18 cellular contexts compared by ENCODE assay signal in genomic region chr17:82356845-82357355, GRCh38. TPM values are rescaled to one million over a fixed set of nuclear protein-coding genes. Genes with fewer than 3 reads are reported as not detected.
DNase-seq lines count a peak whose midpoint lies in the region; ATAC-seq, FAIRE-seq and TF ChIP-seq lines count a peak whose summit lies in the region.
"Had no signal": no experiment of that assay in that cellular context is flagged by ENCODE, and none has a peak within 500 bp of the region (broad histone marks: within the 10 kb centered on the region; RNA-seq: fewer than 3 reads in every experiment).

No MANE protein-coding gene starts in this region.

- no peak overlapping the region for H3K4me3 ChIP-seq in H1 (ENCODE audit: extremely low read depth in 1 of 4, insufficient read depth in 2 of 4, low read depth in 3 of 4, low read length in 4 of 4)
- H3K4me3 ChIP-seq: cardiac muscle cell had no signal

- no peak overlapping the region; the same call in 1 of the 2 replicates for H3K18ac ChIP-seq in H1 (ENCODE audit: extremely low read depth, low read length)

- H3K4me2 ChIP-seq in H1 (ENCODE audit: insufficient read depth in 1 of 2, low read depth in 2 of 2, low read length in 2 of 2) = no peak overlapping the region

- H4K8ac ChIP-seq in H1 (ENCODE audit: extremely low read depth, insufficient read depth, low read length) = peak overlapping the region; percentile 28

- H3K23me2 ChIP-seq in H1 (ENCODE audit: low read depth, low read length) = no peaks in the 10 kb centered on the region

- 65% methylated on average over 19 of the region's 20 CpGs; no CpG with 5 or more reads in 1 of the 2 experiments for WGBS in H1 (ENCODE audit: extremely low coverage in 1 of 2, insufficient coverage in 1 of 2, insufficient read length in 1 of 2, insufficient replicate concordance in 2 of 2, low coverage in 1 of 2, low lambda C conversion rate in 2 of 2, missing lambda C conversion rate in 1 of 2), 2 experiments

- H3K4ac ChIP-seq in H1 (replicated peaks; ENCODE audit: insufficient read length, low read depth, low read length) = no peak overlapping the region

- no peak for TF ChIP-seq POLR2A in H1 (IDR thresholded peaks at IDR 0.05; ENCODE audit: control extremely low read depth in 1 of 2, low read depth in 2 of 2, low read length in 2 of 2)

- POLR2A ChIA-PET in H1 (lab: Charles Lee; ENCODE audit: partially characterized antibody) = interaction anchor here (1.7 to 2.1 kb wide), 2 partner anchors 10 to 65 kb away, joined by 3 to 5 read pairs; no protein-coding TSS in a partner anchor

- no peak overlapping the region for H3K14ac ChIP-seq in H1 (ENCODE audit: insufficient read length)

- CTCF ChIA-PET in H1 (lab: Charles Lee; ENCODE audit: partially characterized antibody) = interaction anchor here (0.8 to 2.5 kb wide), 12 partner anchors 9 to 197 kb away, joined by 3 to 15 read pairs (median 3); partner anchors contain the start of gene UTS2R

- H4K20me1 ChIP-seq in H1 (replicated peaks in 1 of 2; ENCODE audit: control insufficient read depth in 1 of 2, insufficient read depth in 2 of 2, low read length in 2 of 2) = no peaks in the 10 kb centered on the region

- ATAC-seq in sciatic nerve = peak; percentile 11
- ATAC-seq: left ventricle myocardium superior had no signal

- no peak overlapping the region for H2AK5ac ChIP-seq in H1 (ENCODE audit: low read depth, low read length)

- FAIRE-seq in H1 (lab: Jason Lieb, UNC) = no peak
- FAIRE-seq: A204.1, endothelial cell of umbilical vein had no signal

- H3K23ac ChIP-seq in H1 (ENCODE audit: insufficient read length) = no peak overlapping the region

- no peak overlapping the region for H2BK120ac ChIP-seq in H1 (replicated peaks; ENCODE audit: low read depth, low read length)

- TF ChIP-seq CTCF in H1 (IDR thresholded peaks at IDR 0.05; ENCODE audit: control extremely low read depth in 1 of 3, insufficient read depth in 1 of 3, low read depth in 1 of 3, low read length in 3 of 3) = peak in 1 of 3 experiments; percentile 6; a peak in 1 of 4 replicates

- H3K56ac ChIP-seq in H1 (replicated peaks; ENCODE audit: insufficient read length, low read depth, low read length) = no peak overlapping the region

- H3K27ac ChIP-seq in H1 (ENCODE audit: low read depth, low read length) = no peak overlapping the region
- H3K27ac ChIP-seq: cardiac muscle cell had no signal

- no peaks in the 10 kb centered on the region for H3K9me3 ChIP-seq in H1 (ENCODE audit: insufficient read depth in 2 of 2, low read depth in 1 of 2, low read length in 1 of 2)

- intact Hi-C loops in sciatic nerve (cut with DNase I) = no loop called here

- H2AFZ ChIP-seq in H1 (ENCODE audit: low read length) = no peak overlapping the region

- H2BK15ac ChIP-seq in H1 (ENCODE audit: low read length) = no peak overlapping the region

- peaks cover 0 to 3% (median 1%) of the 10 kb centered on the region in 4 experiments; a peak in 3 of 7 replicates for H3K27me3 ChIP-seq in H1 (replicated peaks in 1 of 4; ENCODE audit: control insufficient read depth in 3 of 4, extremely low read depth in 1 of 4, insufficient read depth in 3 of 4, low read length in 3 of 4)
- H3K27me3 ChIP-seq: cardiac muscle cell had no signal

- H2BK5ac ChIP-seq in H1 (ENCODE audit: low read depth, low read length) = no peak overlapping the region

- no peaks in the 10 kb centered on the region; the same call in 1 of the 2 replicates for H3K79me1 ChIP-seq in H1 (ENCODE audit: low read depth, low read length)

- H2BK20ac ChIP-seq in H1 (ENCODE audit: low read length) = no peak overlapping the region

- H3K79me2 ChIP-seq in H1 (ENCODE audit: control insufficient read depth in 1 of 2, insufficient read depth in 2 of 2, low read length in 2 of 2) = no peaks in the 10 kb centered on the region

- peaks cover 0 to 6% (median 5%) of the 10 kb centered on the region in 4 experiments; a peak in 5 of 7 replicates for H3K4me1 ChIP-seq in H1 (replicated peaks in 1 of 4; ENCODE audit: control insufficient read depth in 3 of 4, insufficient read depth in 4 of 4, low read length in 3 of 4)

- H3K36me3 ChIP-seq in H1 (ENCODE audit: control insufficient read depth in 2 of 4, insufficient read depth in 4 of 4, low read length in 3 of 4) = no peaks in the 10 kb centered on the region
- H3K36me3 ChIP-seq: cardiac muscle cell had no signal

- H4K91ac ChIP-seq in H1 (replicated peaks; ENCODE audit: insufficient read length, low read length) = peak overlapping the region; percentile 26

- no peak overlapping the region for H4K5ac ChIP-seq in H1 (ENCODE audit: insufficient read length, low read depth, low read length)

- TF ChIP-seq EP300 in H1 (IDR thresholded peaks at IDR 0.05; ENCODE audit: borderline replicate concordance in 1 of 2, low read depth in 2 of 2, low read length in 2 of 2) = no peak

- H3K9ac ChIP-seq in H1 (replicated peaks in 1 of 4; ENCODE audit: extremely low read depth in 1 of 4, low read depth in 3 of 4, low read length in 3 of 4) = no peak overlapping the region

- DNase-seq in NCI-H187 (lab: John Stamatoyannopoulos, UW) (peak; percentile 21 to 39), NCI-H187 treated with DMSO at 0.1 percent for 48 hours (lab: John Stamatoyannopoulos, UW) (no peak), NCI-H2196 (lab: John Stamatoyannopoulos, UW; ENCODE audit: unreplicated experiment) (peak; percentile 87), H1 (ENCODE audit: low read depth in 1 of 2, low spot score in 2 of 2) (peak in 1 of 2 experiments; percentile 63), sciatic nerve (ENCODE audit: low spot score) (no peak), superior temporal gyrus (ENCODE audit: extremely low spot score) (no peak), SKM-1 (lab: John Stamatoyannopoulos, UW; ENCODE audit: unreplicated experiment) (no peak), AG08396 (ENCODE audit: low spot score) (no peak)
- DNase-seq: left ventricle myocardium superior, NCI-H1694, T1000 had no signal

- H2BK12ac ChIP-seq in H1 (ENCODE audit: low read depth, low read length) = peak overlapping the region; percentile 90; the same call in 1 of the 2 replicates

- 0 out of 4 replicates have a peak, but pooled peaks of 1 of the 2 experiments have one; percentile 1 for TF ChIP-seq RAD21 in H1 (IDR thresholded peaks at IDR 0.05 in 1 of 2, conservative IDR thresholded peaks at IDR 0.05 in 1 of 2; ENCODE audit: low read depth in 2 of 2, low read length in 2 of 2)

TF ChIP-seq in H1, 55 proteins besides CTCF, POLR2A, EP300 and RAD21 (continues in another document):
- TF ChIP-seq CBX8 (IDR thresholded peaks at IDR 0.05; ENCODE audit: borderline replicate concordance, low read depth, low read length) (no peak), EGR1 (IDR thresholded peaks at IDR 0.05; ENCODE audit: borderline replicate concordance, low read depth, low read length) (no peak), KDM4A (IDR thresholded peaks at IDR 0.05; ENCODE audit: low read depth, low read length, severe bottlenecking) (no peak), GABPA (IDR thresholded peaks at IDR 0.05; ENCODE audit: borderline replicate concordance, insufficient read depth, low read length) (no peak), SIN3A (conservative IDR thresholded peaks at IDR 0.05 in 1 of 2, IDR thresholded peaks at IDR 0.05 in 1 of 2; ENCODE audit: low read depth in 1 of 2, low read length in 2 of 2) (no peak), CHD2 (IDR thresholded peaks at IDR 0.05; ENCODE audit: low read length) (no peak)

RNA-seq across cellular contexts. Expression of gene TEX19, which starts 2.1 kb away (rescaled TPM):
- 0.38 and 0.54 TPM in 2 replicates for total RNA-seq in H1 (2021; fragmentation: NEBNext Ultra II Directional; extraction: Animal tissue kit (Norgen Biotek cat#: 25700))
- polyA plus RNA-seq in H1 (2011; rRNA removed) = 0.46 and 0.80 TPM in 2 replicates
- polyA plus RNA-seq in H1 (2011; cell fraction: cytosol; rRNA removed) = 0.85 TPM
- 0.83 TPM for polyA plus RNA-seq in H1 (2011; cell fraction: nucleus; rRNA removed)
- 0.40 to 1.3 TPM (median 0.64 TPM) in 4 replicates for polyA plus RNA-seq in H1 (2012, experiment 1 of 2)
- polyA plus RNA-seq in H1 (2012, experiment 2 of 2) = 0.38 TPM
- 0.28 TPM for polyA plus RNA-seq in H1 (2013, experiment 1 of 2)
- polyA plus RNA-seq in H1 (2013, experiment 2 of 2) = 0.35 TPM
- 1.6 TPM in 2 replicates for polyA minus RNA-seq in H1 (2011; rRNA and poly(A)+ RNA removed)
- 0.95 TPM for polyA minus RNA-seq in H1 (2011; cell fraction: cytosol; rRNA and poly(A)+ RNA removed)
- 0.60 TPM for polyA minus RNA-seq in H1 (2011; cell fraction: nucleus; rRNA and poly(A)+ RNA removed)
- total RNA-seq in sciatic nerve = not detected
- total RNA-seq: activated CD8-positive, alpha-beta memory T cell treated with anti-CD3 and anti-CD28 coated beads for 36 hours; endothelial cell of umbilical vein; left ventricle myocardium superior; omental fat pad; urinary bladder had no signal
- polyA plus RNA-seq: cardiac muscle cell, urinary bladder had no signal

RNA-seq across cellular contexts. Expression of gene UTS2R, which starts 14.7 kb away (rescaled TPM):
- total RNA-seq in H1 (2021; fragmentation: NEBNext Ultra II Directional; extraction: Animal tissue kit (Norgen Biotek cat#: 25700)) = 0.63 TPM in 1 of 2 replicates, not detected in the other
- 0.27 and 0.49 TPM in 2 replicates for polyA plus RNA-seq in H1 (2011; rRNA removed)
- polyA plus RNA-seq in H1 (2011; cell fraction: cytosol; rRNA removed) = 0.16 TPM
- polyA plus RNA-seq in H1 (2011; cell fraction: nucleus; rRNA removed) = 0.73 TPM
- polyA plus RNA-seq in H1 (2012, experiment 1 of 2) = 0.17 to 0.27 TPM (median 0.20 TPM) in 3 of 4 replicates, not detected in the other
- not detected for polyA plus RNA-seq in H1 (2012, experiment 2 of 2)
- 0.47 TPM for polyA plus RNA-seq in H1 (2013, experiment 1 of 2)
- 0.33 TPM for polyA plus RNA-seq in H1 (2013, experiment 2 of 2)
- polyA minus RNA-seq in H1 (2011; rRNA and poly(A)+ RNA removed) = not detected in 2 replicates
- polyA minus RNA-seq in H1 (2011; cell fraction: cytosol; rRNA and poly(A)+ RNA removed) = not detected
- polyA minus RNA-seq in H1 (2011; cell fraction: nucleus; rRNA and poly(A)+ RNA removed) = not detected
- not detected for total RNA-seq in sciatic nerve
- total RNA-seq: activated CD8-positive, alpha-beta memory T cell treated with anti-CD3 and anti-CD28 coated beads for 36 hours; endothelial cell of umbilical vein; H4; omental fat pad; urinary bladder had no signal
- polyA plus RNA-seq: endothelial cell of umbilical vein, urinary bladder had no signal

RNA-seq across cellular contexts. Expression of gene SECTM1, which starts 23.3 kb away (rescaled TPM):
- 0.20 and 0.57 TPM in 2 replicates for total RNA-seq in H1 (2021; fragmentation: NEBNext Ultra II Directional; extraction: Animal tissue kit (Norgen Biotek cat#: 25700))
- 0.46 and 0.65 TPM in 2 replicates for polyA plus RNA-seq in H1 (2011; rRNA removed)
- polyA plus RNA-seq in H1 (2011; cell fraction: cytosol; rRNA removed) = 0.69 TPM
- 0.36 TPM for polyA plus RNA-seq in H1 (2011; cell fraction: nucleus; rRNA removed)
- 0.42 to 0.99 TPM (median 0.48 TPM) in 3 of 4 replicates, not detected in the other for polyA plus RNA-seq in H1 (2012, experiment 1 of 2)
- 0.29 TPM for polyA plus RNA-seq in H1 (2012, experiment 2 of 2)
- 0.14 TPM for polyA plus RNA-seq in H1 (2013, experiment 1 of 2)
- polyA plus RNA-seq in H1 (2013, experiment 2 of 2) = 0.20 TPM
- polyA minus RNA-seq in H1 (2011; rRNA and poly(A)+ RNA removed) = 0.35 and 0.68 TPM in 2 replicates
- not detected for polyA minus RNA-seq in H1 (2011; cell fraction: cytosol; rRNA and poly(A)+ RNA removed)
- not detected for polyA minus RNA-seq in H1 (2011; cell fraction: nucleus; rRNA and poly(A)+ RNA removed)
- total RNA-seq in sciatic nerve = 22.2 TPM
- total RNA-seq: cardiac muscle cell had no signal
- polyA plus RNA-seq: cardiac muscle cell had no signal

RNA-seq across cellular contexts. Expression of gene CD7, which starts 39.5 kb away (rescaled TPM):
- 0.86 and 1.3 TPM in 2 replicates for total RNA-seq in H1 (2021; fragmentation: NEBNext Ultra II Directional; extraction: Animal tissue kit (Norgen Biotek cat#: 25700))
- 0.83 and 1.8 TPM in 2 replicates for polyA plus RNA-seq in H1 (2011; rRNA removed)
- 0.90 TPM for polyA plus RNA-seq in H1 (2011; cell fraction: cytosol; rRNA removed)
- 1.3 TPM for polyA plus RNA-seq in H1 (2011; cell fraction: nucleus; rRNA removed)
- polyA plus RNA-seq in H1 (2012, experiment 1 of 2) = 0.37 to 2.0 TPM (median 1.2 TPM) in 4 replicates
- 0.37 TPM for polyA plus RNA-seq in H1 (2012, experiment 2 of 2)
- 1.7 TPM for polyA plus RNA-seq in H1 (2013, experiment 1 of 2)
- 1.9 TPM for polyA plus RNA-seq in H1 (2013, experiment 2 of 2)
- polyA minus RNA-seq in H1 (2011; rRNA and poly(A)+ RNA removed) = 0.12 TPM in 1 of 2 replicates, not detected in the other
- polyA minus RNA-seq in H1 (2011; cell fraction: cytosol; rRNA and poly(A)+ RNA removed) = not detected
- 0.50 TPM for polyA minus RNA-seq in H1 (2011; cell fraction: nucleus; rRNA and poly(A)+ RNA removed)
- 2.5 TPM for total RNA-seq in sciatic nerve
- total RNA-seq: cardiac muscle cell, endothelial cell of umbilical vein had no signal
- polyA plus RNA-seq: endothelial cell of umbilical vein had no signal

Comparison
In these comparisons a context has a peak if more than half of its experiments do, and no peak if none do; other contexts are left out.
1. DNase-seq: peak in NCI-H187 (2 of 2) and NCI-H2196 (single experiment); none in NCI-H187 treated with DMSO at 0.1 percent for 48 hours (single experiment), sciatic nerve (single experiment), superior temporal gyrus (single experiment), SKM-1 (single experiment) and AG08396 (single experiment).
2. RNA of gene SECTM1, which starts 23.3 kb away (total RNA-seq): 22.2 TPM in sciatic nerve (single experiment); 0.20 to 0.57 TPM in H1; every median in the first group is over 10 times any median in the second.